Comparison of ENCODE assay signal across 10 cellular contexts in the genomic region with DNA sequence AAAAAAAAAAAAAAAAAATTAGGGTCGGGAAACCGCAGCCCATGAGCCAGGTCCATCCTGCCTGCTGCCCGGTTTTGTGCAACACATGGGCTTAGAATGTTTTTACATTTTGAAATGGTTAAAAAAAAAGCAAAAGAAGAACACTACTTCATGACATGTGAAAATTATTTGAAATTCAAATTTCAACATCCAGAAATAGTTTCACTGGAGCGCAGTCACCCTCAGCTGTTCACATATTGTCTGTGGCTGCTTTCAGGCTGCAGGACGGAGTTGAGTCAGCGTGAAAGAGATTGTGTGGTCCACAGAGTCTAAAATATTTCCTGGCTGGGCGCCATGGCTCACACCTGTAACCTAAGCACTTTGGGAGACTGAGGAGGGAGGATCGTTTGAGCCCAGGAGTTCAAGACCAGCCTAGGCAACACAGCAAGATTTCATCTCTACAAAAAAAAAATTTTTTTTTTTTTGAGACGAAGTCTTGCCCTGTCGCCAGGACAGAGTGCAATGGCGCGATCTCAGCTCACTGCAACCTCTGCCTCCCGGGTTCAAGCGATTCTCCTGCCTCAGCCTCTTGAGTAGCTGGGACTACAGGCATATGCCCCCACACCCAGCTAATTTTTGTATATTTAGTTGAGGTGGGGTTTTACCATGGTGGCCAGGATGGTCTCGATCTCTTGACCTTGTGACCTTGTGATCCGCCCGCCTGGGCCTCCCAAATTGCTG.
DNase-seq lines count a peak whose midpoint lies in the region; ATAC-seq and TF ChIP-seq lines count a peak whose summit lies in the region.
"Had no signal": no experiment of that assay in that cellular context is flagged by ENCODE, and none has a peak within 500 bp of the region (broad histone marks: within the 10 kb centered on the region; RNA-seq: fewer than 3 reads in every experiment).

No MANE protein-coding gene starts in this region.

- H3K4me3 ChIP-seq in GM12864 (ENCODE audit: low read depth, low read length) (no peak overlapping the region), tibial artery (no peak overlapping the region)
- H3K4me3 ChIP-seq: dorsolateral prefrontal cortex had no signal

- peak; percentile 95 for ATAC-seq in GM19463 (IDR thresholded peaks at IDR 0.05; ENCODE audit: unreplicated experiment)
- peak; percentile 92 for ATAC-seq in HG03439 (IDR thresholded peaks at IDR 0.05; ENCODE audit: unreplicated experiment)
- peak; percentile 65 for ATAC-seq in esophagus mucosa
- no peak for ATAC-seq in SK-N-SH treated with all-trans-retinoic acid at 6 μM for 48 hours

- DNase-seq in GM12864 (ENCODE audit: low read depth) (peak; percentile 99), tibial artery (no peak), NCI-H1105 treated with DMSO at 0.1 percent for 48 hours (lab: John Stamatoyannopoulos, UW) (no peak), cardiac septum (ENCODE audit: low spot score) (no peak)
- DNase-seq: IMR-90 had no signal

- H3K9me3 ChIP-seq in tibial artery = no peaks in the 10 kb centered on the region

- H3K36me3 ChIP-seq in tibial artery = no peaks in the 10 kb centered on the region

- H3K27me3 ChIP-seq in tibial artery = peaks cover 0 to 11% of the 10 kb centered on the region in 2 donors
- H3K27me3 ChIP-seq: dorsolateral prefrontal cortex had no signal

- H3K4me1 ChIP-seq in tibial artery = no peaks in the 10 kb centered on the region

- intact Hi-C loops in tibial artery (cut with DNase I; ENCODE audit: low total_unique reads) (no loop called here), cardiac septum (cut with DNase I) (no loop called here)

- no peak for TF ChIP-seq CTCF in GM12864 (IDR thresholded peaks at IDR 0.05; ENCODE audit: low read depth, low read length, missing control alignments)
- TF ChIP-seq CTCF in tibial artery (IDR thresholded peaks at IDR 0.05) = no peak

- no peak overlapping the region for H3K27ac ChIP-seq in tibial artery

TF ChIP-seq in SK-N-SH treated with all-trans-retinoic acid at 6 μM for 48 hours, 23 proteins besides CTCF, POLR2A, EP300 and RAD21:
- TF ChIP-seq ZNF70 (CRISPR knock-in tag; IDR thresholded peaks at IDR 0.05) (no peak), RARB (CRISPR knock-in tag; IDR thresholded peaks at IDR 0.05) (no peak), BACH2 (CRISPR knock-in tag; IDR thresholded peaks at IDR 0.05; ENCODE audit: borderline replicate concordance) (no peak), ISL1 (CRISPR knock-in tag; IDR thresholded peaks at IDR 0.05) (no peak), ZFP30 (CRISPR knock-in tag; IDR thresholded peaks at IDR 0.05) (no peak)
- TF ChIP-seq, protein P1, sequence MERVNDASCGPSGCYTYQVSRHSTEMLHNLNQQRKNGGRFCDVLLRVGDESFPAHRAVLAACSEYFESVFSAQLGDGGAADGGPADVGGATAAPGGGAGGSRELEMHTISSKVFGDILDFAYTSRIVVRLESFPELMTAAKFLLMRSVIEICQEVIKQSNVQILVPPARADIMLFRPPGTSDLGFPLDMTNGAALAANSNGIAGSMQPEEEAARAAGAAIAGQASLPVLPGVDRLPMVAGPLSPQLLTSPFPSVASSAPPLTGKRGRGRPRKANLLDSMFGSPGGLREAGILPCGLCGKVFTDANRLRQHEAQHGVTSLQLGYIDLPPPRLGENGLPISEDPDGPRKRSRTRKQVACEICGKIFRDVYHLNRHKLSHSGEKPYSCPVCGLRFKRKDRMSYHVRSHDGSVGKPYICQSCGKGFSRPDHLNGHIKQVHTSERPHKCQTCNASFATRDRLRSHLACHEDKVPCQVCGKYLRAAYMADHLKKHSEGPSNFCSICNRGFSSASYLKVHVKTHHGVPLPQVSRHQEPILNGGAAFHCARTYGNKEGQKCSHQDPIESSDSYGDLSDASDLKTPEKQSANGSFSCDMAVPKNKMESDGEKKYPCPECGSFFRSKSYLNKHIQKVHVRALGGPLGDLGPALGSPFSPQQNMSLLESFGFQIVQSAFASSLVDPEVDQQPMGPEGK (CRISPR knock-in tag; IDR thresholded peaks at IDR 0.05; ENCODE audit: borderline replicate concordance) = no peak
- TF ChIP-seq, protein P2, sequence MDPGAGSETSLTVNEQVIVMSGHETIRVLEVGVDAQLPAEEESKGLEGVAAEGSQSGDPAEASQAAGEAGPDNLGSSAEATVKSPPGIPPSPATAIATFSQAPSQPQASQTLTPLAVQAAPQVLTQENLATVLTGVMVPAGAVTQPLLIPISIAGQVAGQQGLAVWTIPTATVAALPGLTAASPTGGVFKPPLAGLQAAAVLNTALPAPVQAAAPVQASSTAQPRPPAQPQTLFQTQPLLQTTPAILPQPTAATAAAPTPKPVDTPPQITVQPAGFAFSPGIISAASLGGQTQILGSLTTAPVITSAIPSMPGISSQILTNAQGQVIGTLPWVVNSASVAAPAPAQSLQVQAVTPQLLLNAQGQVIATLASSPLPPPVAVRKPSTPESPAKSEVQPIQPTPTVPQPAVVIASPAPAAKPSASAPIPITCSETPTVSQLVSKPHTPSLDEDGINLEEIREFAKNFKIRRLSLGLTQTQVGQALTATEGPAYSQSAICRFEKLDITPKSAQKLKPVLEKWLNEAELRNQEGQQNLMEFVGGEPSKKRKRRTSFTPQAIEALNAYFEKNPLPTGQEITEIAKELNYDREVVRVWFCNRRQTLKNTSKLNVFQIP (CRISPR knock-in tag; IDR thresholded peaks at IDR 0.05; ENCODE audit: borderline replicate concordance, low read depth) = no peak
TF ChIP-seq in SK-N-SH treated with all-trans-retinoic acid at 6 μM for 48 hours: peak in this region for 0.
